ENCODE assay signal across 21 cellular contexts in the genomic region with DNA sequence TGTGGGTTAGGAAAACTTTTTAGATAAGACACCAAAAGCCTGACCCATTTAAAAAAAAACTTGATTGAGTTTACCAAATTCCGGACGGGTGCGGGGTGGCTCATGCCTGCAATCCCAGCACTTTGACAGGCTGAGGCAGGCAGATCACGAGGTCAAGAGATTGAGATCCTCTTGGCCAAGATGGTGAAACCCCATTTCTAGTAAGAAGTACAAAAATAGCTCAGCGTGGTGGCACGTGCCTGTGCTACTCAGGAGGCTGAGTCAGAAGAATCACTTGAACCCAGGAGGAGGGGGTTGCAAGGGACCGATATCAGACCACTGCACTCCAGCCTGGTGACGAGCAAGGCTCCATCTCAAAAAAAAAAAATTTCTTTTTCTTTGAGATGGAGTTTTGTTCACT.
"Had no signal": no experiment of that assay in that cellular context is flagged by ENCODE, and none has a peak within 500 bp of the region (broad histone marks: within the 10 kb centered on the region; RNA-seq: fewer than 3 reads in every experiment).

No MANE protein-coding gene starts in this region.

- H3K27me3 ChIP-seq: dorsolateral prefrontal cortex, gastroesophageal sphincter, heart left ventricle, hepatocyte, neutrophil, pancreas, right lobe of liver, tibial nerve, vagina had no signal

- FAIRE-seq: kidney, pancreas, small intestine had no signal

- H2AFZ ChIP-seq: hepatocyte had no signal

- H3K27ac ChIP-seq: dorsolateral prefrontal cortex, epithelial cell of prostate, gastroesophageal sphincter, heart left ventricle, hepatocyte, neutrophil, pancreas, right lobe of liver, thoracic aorta, tibial nerve, vagina had no signal

- H3K9me3 ChIP-seq: gastroesophageal sphincter, heart left ventricle, mucosa of descending colon, neutrophil, pancreas, right lobe of liver, thoracic aorta, tibial nerve, vagina had no signal

- H3K4me1 ChIP-seq: gastroesophageal sphincter, heart left ventricle, pancreas, right lobe of liver, tibial nerve, vagina had no signal

- H3K4me3 ChIP-seq: dorsolateral prefrontal cortex, gastroesophageal sphincter, heart left ventricle, hepatocyte, mucosa of descending colon, pancreas, right lobe of liver, thoracic aorta, tibial nerve, vagina had no signal

- DNase-seq: dorsolateral prefrontal cortex; effector CD4-positive, alpha-beta T cell; foreskin fibroblast; heart left ventricle; kidney; mesenchymal stem cell; naive B cell; pancreas; right lobe of liver; small intestine; stimulated activated CD4-positive, alpha-beta T cell treated with anti-CD3 and anti-CD28 coated beads, Interleukin-15, amount 100 ng/mL, for 24 hours; stimulated activated CD4-positive, alpha-beta T cell treated with anti-CD3 and anti-CD28 coated beads, Interleukin-2, amount 100 ng/mL, for 48 hours; stimulated activated naive B cell treated with anti-CD40 and anti-IgM and Interleukin-4, amounts not matched to agents 10 μg/mL and 1 μg/mL and 100 μg/mL, for 72 hours had no signal

- H3K4me2 ChIP-seq: hepatocyte had no signal

- H3K79me2 ChIP-seq: hepatocyte had no signal

- H3K36me3 ChIP-seq: gastroesophageal sphincter, heart left ventricle, neutrophil, pancreas, right lobe of liver, thoracic aorta, tibial nerve, vagina had no signal
